ENCODE assay signal across 1 cellular context in the genomic region with DNA sequence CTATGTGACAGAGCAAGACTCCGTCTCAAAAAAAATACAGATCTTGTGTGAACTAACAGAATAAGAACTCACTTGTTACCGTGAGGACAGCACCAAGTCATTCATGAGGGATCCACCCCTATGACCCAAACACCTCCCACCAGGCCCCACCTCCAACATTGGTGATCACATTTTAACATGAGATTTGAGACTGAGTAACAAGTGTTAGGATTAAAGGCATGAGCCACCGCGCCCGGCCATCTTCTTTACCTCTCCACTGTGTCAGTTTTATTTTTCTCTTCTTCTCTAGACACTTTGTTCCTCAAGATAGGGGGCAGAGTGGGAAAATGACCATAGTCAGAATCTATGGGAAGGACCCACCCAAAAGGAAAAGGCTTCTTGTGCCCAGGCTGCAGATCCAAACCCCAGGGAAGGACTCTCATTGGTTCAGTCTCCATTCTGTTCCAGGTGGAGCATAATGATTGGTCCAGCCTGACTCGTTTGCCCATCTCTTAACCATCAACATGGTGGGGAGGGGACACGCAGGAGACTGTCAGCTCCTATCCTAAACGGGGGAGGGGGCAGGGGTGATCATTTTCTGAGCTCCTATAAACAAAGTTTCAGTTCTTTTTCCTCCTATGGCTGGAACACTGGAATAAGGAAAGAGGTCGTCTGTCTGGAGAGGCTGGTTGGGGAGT.
TF ChIP-seq lines count a peak whose summit lies in the region.

No MANE protein-coding gene starts in this region.

TF ChIP-seq in GM12878, 131 proteins besides CTCF, POLR2A, EP300 and RAD21:
- TF ChIP-seq KLF5 (IDR thresholded peaks at IDR 0.05; ENCODE audit: partially characterized antibody) (no peak), WRNIP1 (IDR thresholded peaks at IDR 0.05; ENCODE audit: borderline replicate concordance, low read depth, low read length) (no peak)
- TF ChIP-seq, protein P1, sequence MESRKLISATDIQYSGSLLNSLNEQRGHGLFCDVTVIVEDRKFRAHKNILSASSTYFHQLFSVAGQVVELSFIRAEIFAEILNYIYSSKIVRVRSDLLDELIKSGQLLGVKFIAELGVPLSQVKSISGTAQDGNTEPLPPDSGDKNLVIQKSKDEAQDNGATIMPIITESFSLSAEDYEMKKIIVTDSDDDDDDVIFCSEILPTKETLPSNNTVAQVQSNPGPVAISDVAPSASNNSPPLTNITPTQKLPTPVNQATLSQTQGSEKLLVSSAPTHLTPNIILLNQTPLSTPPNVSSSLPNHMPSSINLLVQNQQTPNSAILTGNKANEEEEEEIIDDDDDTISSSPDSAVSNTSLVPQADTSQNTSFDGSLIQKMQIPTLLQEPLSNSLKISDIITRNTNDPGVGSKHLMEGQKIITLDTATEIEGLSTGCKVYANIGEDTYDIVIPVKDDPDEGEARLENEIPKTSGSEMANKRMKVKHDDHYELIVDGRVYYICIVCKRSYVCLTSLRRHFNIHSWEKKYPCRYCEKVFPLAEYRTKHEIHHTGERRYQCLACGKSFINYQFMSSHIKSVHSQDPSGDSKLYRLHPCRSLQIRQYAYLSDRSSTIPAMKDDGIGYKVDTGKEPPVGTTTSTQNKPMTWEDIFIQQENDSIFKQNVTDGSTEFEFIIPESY (IDR thresholded peaks at IDR 0.05), result no peak
- TF ChIP-seq, protein P2, sequence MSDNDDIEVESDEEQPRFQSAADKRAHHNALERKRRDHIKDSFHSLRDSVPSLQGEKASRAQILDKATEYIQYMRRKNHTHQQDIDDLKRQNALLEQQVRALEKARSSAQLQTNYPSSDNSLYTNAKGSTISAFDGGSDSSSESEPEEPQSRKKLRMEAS (IDR thresholded peaks at IDR 0.05; ENCODE audit: low read depth, low read length), result no peak
TF ChIP-seq in GM12878: peak in this region for 0.
